ENCODE assay signal across 8 cellular contexts in the genomic region with DNA sequence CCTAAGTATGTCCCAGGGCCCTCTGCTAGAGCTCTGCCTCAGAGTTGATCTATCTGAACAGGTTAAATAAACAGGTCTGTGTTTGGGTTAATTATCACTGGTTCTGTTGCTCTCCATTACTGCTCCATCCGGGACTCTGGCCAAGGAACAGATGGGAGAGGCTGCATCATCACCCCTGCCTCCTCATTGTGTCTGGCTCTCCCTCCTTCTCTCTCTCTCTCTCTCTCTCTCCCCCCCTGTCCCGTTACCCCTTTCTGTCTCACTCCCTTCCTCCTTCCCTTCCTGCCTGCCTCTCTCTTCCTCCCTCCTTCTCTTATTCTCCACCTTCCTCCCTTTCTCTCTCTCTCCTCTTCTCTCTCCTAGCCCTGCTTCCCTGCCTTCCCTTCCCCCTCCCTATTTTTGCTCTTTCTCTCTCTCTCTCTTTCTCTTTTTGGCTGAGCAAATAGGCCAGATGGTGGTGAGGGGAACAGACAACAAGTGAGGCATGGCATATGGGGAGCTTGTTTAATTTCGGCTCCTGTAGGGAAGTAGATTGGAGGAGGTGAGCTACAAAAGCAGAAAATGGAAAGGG.
DNase-seq lines count a peak whose midpoint lies in the region; ATAC-seq and TF ChIP-seq lines count a peak whose summit lies in the region.

No MANE protein-coding gene starts in this region.

- H3K9me3 Mint-ChIP-seq in naive thymus-derived CD4-positive, alpha-beta T cell: peaks cover 0 to 2% (median 0%) of the 10 kb centered on the region in 11 donors

- 5 to 9% (median 7%) methylated on average over 3 of the region's 3 CpGs for WGBS in ovary, 3 donors

- intact Hi-C loops in ovary (cut with DNase I): no loop called here
- intact Hi-C loops in naive thymus-derived CD4-positive, alpha-beta T cell (cut with micrococcal nuclease): no loop called here

- H3K4me3 Mint-ChIP-seq in naive thymus-derived CD4-positive, alpha-beta T cell: no peak overlapping the region

- H3K27ac Mint-ChIP-seq in naive thymus-derived CD4-positive, alpha-beta T cell: no peak overlapping the region

- no peak for TF ChIP-seq EP300 in ovary (IDR thresholded peaks at IDR 0.05)

- TF ChIP-seq CTCF in epithelial cell of proximal tubule (conservative IDR thresholded peaks at IDR 0.05; ENCODE audit: low read depth, low read length) (no peak), ovary (IDR thresholded peaks at IDR 0.05) (no peak)

- TF ChIP-seq POLR2A in ovary (IDR thresholded peaks at IDR 0.05) (no peak), GM18505 (IDR thresholded peaks at IDR 0.05; ENCODE audit: borderline replicate concordance, extremely low read depth, insufficient read depth, insufficient read length) (no peak)

- H3K9me3 ChIP-seq in ovary: no peaks in the 10 kb centered on the region
- no peaks in the 10 kb centered on the region for H3K9me3 ChIP-seq in naive thymus-derived CD4-positive, alpha-beta T cell (ENCODE audit: control insufficient read depth in 2 of 3, low read length in 3 of 3)

- peaks cover 0 to 7% (median 0%) of the 10 kb centered on the region in 5 donors for H3K36me3 Mint-ChIP-seq in naive thymus-derived CD4-positive, alpha-beta T cell

- POLR2A ChIA-PET in naive thymus-derived CD4-positive, alpha-beta T cell (lab: Charles Lee): no interaction called here

- H3K4me1 Mint-ChIP-seq in naive thymus-derived CD4-positive, alpha-beta T cell: peaks cover 0 to 4% (median 0%) of the 10 kb centered on the region in 7 donors

- peak overlapping the region in 1 of 2 donors; percentile 77 for H3K27ac ChIP-seq in ovary
- H3K27ac ChIP-seq in naive thymus-derived CD4-positive, alpha-beta T cell (ENCODE audit: low read depth, low read length): no peak overlapping the region

- H3K36me3 ChIP-seq in ovary: no peaks in the 10 kb centered on the region
- H3K36me3 ChIP-seq in naive thymus-derived CD4-positive, alpha-beta T cell (ENCODE audit: control insufficient read depth in 2 of 3, insufficient read depth in 3 of 3, low read length in 3 of 3): no peaks in the 10 kb centered on the region

- no peaks in the 10 kb centered on the region for H3K27me3 ChIP-seq in ovary
- no peaks in the 10 kb centered on the region for H3K27me3 ChIP-seq in naive thymus-derived CD4-positive, alpha-beta T cell (ENCODE audit: control insufficient read depth in 2 of 2, insufficient read depth in 2 of 2, low read length in 2 of 2)

- H3K4me3 ChIP-seq in epithelial cell of proximal tubule (ENCODE audit: low read depth, low read length) (no peak overlapping the region), ovary (no peak overlapping the region)
- no peak overlapping the region for H3K4me3 ChIP-seq in naive thymus-derived CD4-positive, alpha-beta T cell (ENCODE audit: low read length)

- H3K27me3 Mint-ChIP-seq in naive thymus-derived CD4-positive, alpha-beta T cell: peaks cover 0 to 73% (median 5%) of the 10 kb centered on the region in 5 donors

- DNase-seq in D341Med (ENCODE audit: low spot score) (peak; percentile 87), NCI-H226 (peak; percentile 12), epithelial cell of proximal tubule (ENCODE audit: low read depth) (peak; percentile 56), ovary (peak; percentile 86 to 95 (median 92)), dermis blood vessel endothelial cell (no peak)
- no peak for DNase-seq in naive thymus-derived CD4-positive, alpha-beta T cell

- ATAC-seq in naive thymus-derived CD4-positive, alpha-beta T cell: no peak
- ATAC-seq in GM18505 (IDR thresholded peaks at IDR 0.05; ENCODE audit: unreplicated experiment) (no peak), GM19351 (IDR thresholded peaks at IDR 0.05; ENCODE audit: unreplicated experiment) (no peak)

- peaks cover 21% of the 10 kb centered on the region for H3K4me1 ChIP-seq in ovary (ENCODE audit: insufficient read depth)
- H3K4me1 ChIP-seq in naive thymus-derived CD4-positive, alpha-beta T cell (ENCODE audit: control insufficient read depth in 2 of 2, insufficient read depth in 2 of 2, low read length in 2 of 2): no peaks in the 10 kb centered on the region

- CTCF ChIA-PET in naive thymus-derived CD4-positive, alpha-beta T cell (lab: Charles Lee): no interaction called here

Comparison
In these comparisons a context has a peak if more than half of its experiments do, and no peak if none do; other contexts are left out.
1. DNase-seq: peak in D341Med (single experiment), NCI-H226 (single experiment), epithelial cell of proximal tubule (single experiment) and ovary (5 of 5); none in naive thymus-derived CD4-positive, alpha-beta T cell (0 of 9) and dermis blood vessel endothelial cell (single experiment).